Comparison of ENCODE assay signal across 1 cellular context in the genomic region with DNA sequence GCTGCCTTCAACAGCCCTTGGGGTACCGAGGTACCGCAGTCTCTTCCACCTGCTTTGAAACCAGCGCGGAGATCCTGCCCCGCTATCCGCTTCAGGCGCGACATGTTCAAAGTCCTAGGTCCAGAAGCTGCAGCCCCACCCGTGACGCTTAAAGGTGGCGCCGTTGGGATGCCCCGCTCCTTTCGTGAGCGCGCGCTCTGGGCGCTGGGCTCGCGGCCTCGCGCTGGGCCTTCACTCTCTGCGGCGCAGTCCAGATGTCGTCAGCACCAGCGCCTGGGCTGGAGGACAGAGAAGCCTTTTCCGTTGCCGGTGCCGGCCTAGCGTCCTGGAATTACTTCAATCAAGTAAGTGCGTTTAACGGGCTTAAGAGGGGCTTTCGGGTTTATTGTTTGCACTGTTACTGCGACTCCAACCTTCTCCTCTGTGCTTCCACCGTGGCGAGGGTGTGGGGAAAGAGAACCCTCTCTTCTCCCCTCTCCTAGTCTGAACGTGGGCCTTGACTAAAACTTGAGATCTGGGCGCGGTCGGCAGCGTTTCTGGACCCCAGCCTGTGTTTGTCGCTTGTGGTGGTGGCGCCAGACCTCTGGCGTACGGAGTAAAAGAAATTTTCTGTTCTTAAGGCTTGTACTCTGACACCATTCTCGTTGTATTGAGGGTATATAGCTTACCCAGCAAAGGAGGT.
TF ChIP-seq lines count a peak whose summit lies in the region.

A gene (minus strand): TSS at position 143 of the 682 bp plus-strand sequence. CDS start 39 bp downstream, at position 104.

TF ChIP-seq in GM12878, 131 proteins besides CTCF, POLR2A, EP300 and RAD21 (continued from another document and continues in another):
- TF ChIP-seq, protein P1, sequence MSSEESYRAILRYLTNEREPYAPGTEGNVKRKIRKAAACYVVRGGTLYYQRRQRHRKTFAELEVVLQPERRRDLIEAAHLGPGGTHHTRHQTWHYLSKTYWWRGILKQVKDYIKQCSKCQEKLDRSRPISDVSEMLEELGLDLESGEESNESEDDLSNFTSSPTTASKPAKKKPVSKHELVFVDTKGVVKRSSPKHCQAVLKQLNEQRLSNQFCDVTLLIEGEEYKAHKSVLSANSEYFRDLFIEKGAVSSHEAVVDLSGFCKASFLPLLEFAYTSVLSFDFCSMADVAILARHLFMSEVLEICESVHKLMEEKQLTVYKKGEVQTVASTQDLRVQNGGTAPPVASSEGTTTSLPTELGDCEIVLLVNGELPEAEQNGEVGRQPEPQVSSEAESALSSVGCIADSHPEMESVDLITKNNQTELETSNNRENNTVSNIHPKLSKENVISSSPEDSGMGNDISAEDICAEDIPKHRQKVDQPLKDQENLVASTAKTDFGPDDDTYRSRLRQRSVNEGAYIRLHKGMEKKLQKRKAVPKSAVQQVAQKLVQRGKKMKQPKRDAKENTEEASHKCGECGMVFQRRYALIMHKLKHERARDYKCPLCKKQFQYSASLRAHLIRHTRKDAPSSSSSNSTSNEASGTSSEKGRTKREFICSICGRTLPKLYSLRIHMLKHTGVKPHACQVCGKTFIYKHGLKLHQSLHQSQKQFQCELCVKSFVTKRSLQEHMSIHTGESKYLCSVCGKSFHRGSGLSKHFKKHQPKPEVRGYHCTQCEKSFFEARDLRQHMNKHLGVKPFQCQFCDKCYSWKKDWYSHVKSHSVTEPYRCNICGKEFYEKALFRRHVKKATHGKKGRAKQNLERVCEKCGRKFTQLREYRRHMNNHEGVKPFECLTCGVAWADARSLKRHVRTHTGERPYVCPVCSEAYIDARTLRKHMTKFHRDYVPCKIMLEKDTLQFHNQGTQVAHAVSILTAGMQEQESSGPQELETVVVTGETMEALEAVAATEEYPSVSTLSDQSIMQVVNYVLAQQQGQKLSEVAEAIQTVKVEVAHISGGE (CRISPR knock-in tag; IDR thresholded peaks at IDR 0.05): no peak
- TF ChIP-seq WRNIP1 (IDR thresholded peaks at IDR 0.05; ENCODE audit: borderline replicate concordance, low read depth, low read length): no peak
- TF ChIP-seq TBL1XR1 (IDR thresholded peaks at IDR 0.05; ENCODE audit: low read depth, low read length): no peak
- no peak for TF ChIP-seq YBX1 (IDR thresholded peaks at IDR 0.05)
- no peak for TF ChIP-seq ESRRA (IDR thresholded peaks at IDR 0.05; ENCODE audit: low read length)
- TF ChIP-seq SIN3A (IDR thresholded peaks at IDR 0.05; ENCODE audit: low read depth, low read length): peak; percentile 92
- TF ChIP-seq, protein P2, sequence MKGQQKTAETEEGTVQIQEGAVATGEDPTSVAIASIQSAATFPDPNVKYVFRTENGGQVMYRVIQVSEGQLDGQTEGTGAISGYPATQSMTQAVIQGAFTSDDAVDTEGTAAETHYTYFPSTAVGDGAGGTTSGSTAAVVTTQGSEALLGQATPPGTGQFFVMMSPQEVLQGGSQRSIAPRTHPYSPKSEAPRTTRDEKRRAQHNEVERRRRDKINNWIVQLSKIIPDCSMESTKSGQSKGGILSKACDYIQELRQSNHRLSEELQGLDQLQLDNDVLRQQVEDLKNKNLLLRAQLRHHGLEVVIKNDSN (IDR thresholded peaks at IDR 0.05; ENCODE audit: borderline replicate concordance, extremely low read length, insufficient read depth, low read depth, low read length): no peak
- no peak; the same call in 1 of the 2 replicates for TF ChIP-seq ZBED1 (IDR thresholded peaks at IDR 0.05; ENCODE audit: borderline replicate concordance)
- no peak for TF ChIP-seq RFX5 (IDR thresholded peaks at IDR 0.05; ENCODE audit: low read depth, low read length)
- no peak for TF ChIP-seq JUND (IDR thresholded peaks at IDR 0.05; ENCODE audit: low read depth, low read length)
- no peak for TF ChIP-seq SMC3 (IDR thresholded peaks at IDR 0.05; ENCODE audit: borderline replicate concordance, low read length)
- TF ChIP-seq EGR1 (IDR thresholded peaks at IDR 0.05; ENCODE audit: borderline replicate concordance in 1 of 2, low read depth in 2 of 2, low read length in 2 of 2): no peak
- no peak; the same call in 1 of the 2 replicates for TF ChIP-seq GATAD2B (conservative IDR thresholded peaks at IDR 0.05; ENCODE audit: low read depth)
- TF ChIP-seq, protein P3, sequence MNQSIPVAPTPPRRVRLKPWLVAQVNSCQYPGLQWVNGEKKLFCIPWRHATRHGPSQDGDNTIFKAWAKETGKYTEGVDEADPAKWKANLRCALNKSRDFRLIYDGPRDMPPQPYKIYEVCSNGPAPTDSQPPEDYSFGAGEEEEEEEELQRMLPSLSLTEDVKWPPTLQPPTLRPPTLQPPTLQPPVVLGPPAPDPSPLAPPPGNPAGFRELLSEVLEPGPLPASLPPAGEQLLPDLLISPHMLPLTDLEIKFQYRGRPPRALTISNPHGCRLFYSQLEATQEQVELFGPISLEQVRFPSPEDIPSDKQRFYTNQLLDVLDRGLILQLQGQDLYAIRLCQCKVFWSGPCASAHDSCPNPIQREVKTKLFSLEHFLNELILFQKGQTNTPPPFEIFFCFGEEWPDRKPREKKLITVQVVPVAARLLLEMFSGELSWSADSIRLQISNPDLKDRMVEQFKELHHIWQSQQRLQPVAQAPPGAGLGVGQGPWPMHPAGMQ (IDR thresholded peaks at IDR 0.05; ENCODE audit: borderline replicate concordance): peak; percentile 83
- TF ChIP-seq, protein P4, sequence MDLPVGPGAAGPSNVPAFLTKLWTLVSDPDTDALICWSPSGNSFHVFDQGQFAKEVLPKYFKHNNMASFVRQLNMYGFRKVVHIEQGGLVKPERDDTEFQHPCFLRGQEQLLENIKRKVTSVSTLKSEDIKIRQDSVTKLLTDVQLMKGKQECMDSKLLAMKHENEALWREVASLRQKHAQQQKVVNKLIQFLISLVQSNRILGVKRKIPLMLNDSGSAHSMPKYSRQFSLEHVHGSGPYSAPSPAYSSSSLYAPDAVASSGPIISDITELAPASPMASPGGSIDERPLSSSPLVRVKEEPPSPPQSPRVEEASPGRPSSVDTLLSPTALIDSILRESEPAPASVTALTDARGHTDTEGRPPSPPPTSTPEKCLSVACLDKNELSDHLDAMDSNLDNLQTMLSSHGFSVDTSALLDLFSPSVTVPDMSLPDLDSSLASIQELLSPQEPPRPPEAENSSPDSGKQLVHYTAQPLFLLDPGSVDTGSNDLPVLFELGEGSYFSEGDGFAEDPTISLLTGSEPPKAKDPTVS (IDR thresholded peaks at IDR 0.05; ENCODE audit: low read depth, low read length): no peak
- TF ChIP-seq YY1 (IDR thresholded peaks at IDR 0.05; ENCODE audit: low read depth, low read length): peak; percentile 76
- TF ChIP-seq MTA3 (IDR thresholded peaks at IDR 0.05; ENCODE audit: borderline replicate concordance, low read length): no peak
- TF ChIP-seq, protein P5, sequence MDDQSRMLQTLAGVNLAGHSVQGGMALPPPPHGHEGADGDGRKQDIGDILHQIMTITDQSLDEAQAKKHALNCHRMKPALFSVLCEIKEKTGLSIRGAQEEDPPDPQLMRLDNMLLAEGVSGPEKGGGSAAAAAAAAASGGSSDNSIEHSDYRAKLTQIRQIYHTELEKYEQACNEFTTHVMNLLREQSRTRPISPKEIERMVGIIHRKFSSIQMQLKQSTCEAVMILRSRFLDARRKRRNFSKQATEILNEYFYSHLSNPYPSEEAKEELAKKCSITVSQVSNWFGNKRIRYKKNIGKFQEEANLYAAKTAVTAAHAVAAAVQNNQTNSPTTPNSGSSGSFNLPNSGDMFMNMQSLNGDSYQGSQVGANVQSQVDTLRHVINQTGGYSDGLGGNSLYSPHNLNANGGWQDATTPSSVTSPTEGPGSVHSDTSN (IDR thresholded peaks at IDR 0.05; ENCODE audit: insufficient replicate concordance, low read depth, low read length): no peak
- TF ChIP-seq SIX5 (IDR thresholded peaks at IDR 0.05; ENCODE audit: low read depth, low read length, severe bottlenecking): peak; percentile 72
- no peak for TF ChIP-seq SUPT20H (IDR thresholded peaks at IDR 0.05; ENCODE audit: borderline replicate concordance, control insufficient read depth, low read depth, low read length)
- TF ChIP-seq, protein P6, sequence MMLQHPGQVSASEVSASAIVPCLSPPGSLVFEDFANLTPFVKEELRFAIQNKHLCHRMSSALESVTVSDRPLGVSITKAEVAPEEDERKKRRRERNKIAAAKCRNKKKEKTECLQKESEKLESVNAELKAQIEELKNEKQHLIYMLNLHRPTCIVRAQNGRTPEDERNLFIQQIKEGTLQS (IDR thresholded peaks at IDR 0.05; ENCODE audit: borderline replicate concordance, extremely low read depth, low read depth, low read length): peak; percentile 84; the same call in 1 of the 2 replicates
- TF ChIP-seq CREM (IDR thresholded peaks at IDR 0.05; ENCODE audit: low read depth): peak; percentile 100
- peak; percentile 91; the same call in 1 of the 2 replicates for TF ChIP-seq STAT1 (conservative IDR thresholded peaks at IDR 0.05)
- no peak for TF ChIP-seq MEF2A (IDR thresholded peaks at IDR 0.05; ENCODE audit: insufficient read depth, low read depth, low read length)
- TF ChIP-seq BRCA1 (IDR thresholded peaks at IDR 0.05; ENCODE audit: low read depth, low read length): no peak
- no peak for TF ChIP-seq NR2C2 (IDR thresholded peaks at IDR 0.05; ENCODE audit: borderline replicate concordance, control insufficient read depth, insufficient read length, low read depth)
- no peak for TF ChIP-seq ETV6 (conservative IDR thresholded peaks at IDR 0.05 in 1 of 2, IDR thresholded peaks at IDR 0.05 in 1 of 2; ENCODE audit: borderline replicate concordance in 1 of 2, low read depth in 1 of 2)
- TF ChIP-seq BACH1 (IDR thresholded peaks at IDR 0.05; ENCODE audit: borderline replicate concordance): 0 out of 2 replicates have a peak, but pooled peaks have one; percentile 29
- no peak; the same call in 2 of the 3 replicates for TF ChIP-seq POU2F2 (IDR thresholded peaks at IDR 0.05; ENCODE audit: borderline replicate concordance, low read depth, low read length)
- no peak for TF ChIP-seq PAX8 (IDR thresholded peaks at IDR 0.05)
- peak; percentile 24; the same call in 1 of the 2 replicates for TF ChIP-seq RUNX3 (IDR thresholded peaks at IDR 0.05; ENCODE audit: low read length)
- TF ChIP-seq, protein P7, sequence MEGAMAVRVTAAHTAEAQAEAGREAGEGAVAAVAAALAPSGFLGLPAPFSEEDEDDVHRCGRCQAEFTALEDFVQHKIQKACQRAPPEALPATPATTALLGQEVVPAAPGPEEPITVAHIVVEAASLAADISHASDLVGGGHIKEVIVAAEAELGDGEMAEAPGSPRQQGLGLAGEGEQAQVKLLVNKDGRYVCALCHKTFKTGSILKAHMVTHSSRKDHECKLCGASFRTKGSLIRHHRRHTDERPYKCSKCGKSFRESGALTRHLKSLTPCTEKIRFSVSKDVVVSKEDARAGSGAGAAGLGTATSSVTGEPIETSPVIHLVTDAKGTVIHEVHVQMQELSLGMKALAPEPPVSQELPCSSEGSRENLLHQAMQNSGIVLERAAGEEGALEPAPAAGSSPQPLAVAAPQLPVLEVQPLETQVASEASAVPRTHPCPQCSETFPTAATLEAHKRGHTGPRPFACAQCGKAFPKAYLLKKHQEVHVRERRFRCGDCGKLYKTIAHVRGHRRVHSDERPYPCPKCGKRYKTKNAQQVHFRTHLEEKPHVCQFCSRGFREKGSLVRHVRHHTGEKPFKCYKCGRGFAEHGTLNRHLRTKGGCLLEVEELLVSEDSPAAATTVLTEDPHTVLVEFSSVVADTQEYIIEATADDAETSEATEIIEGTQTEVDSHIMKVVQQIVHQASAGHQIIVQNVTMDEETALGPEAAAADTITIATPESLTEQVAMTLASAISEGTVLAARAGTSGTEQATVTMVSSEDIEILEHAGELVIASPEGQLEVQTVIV (IDR thresholded peaks at IDR 0.05; ENCODE audit: borderline replicate concordance, partially characterized antibody): no peak
- peak; percentile 73 for TF ChIP-seq KLF5 (IDR thresholded peaks at IDR 0.05; ENCODE audit: partially characterized antibody)
- TF ChIP-seq ZNF384 (IDR thresholded peaks at IDR 0.05; ENCODE audit: borderline replicate concordance, low read depth, low read length): no peak
- 0 out of 2 replicates have a peak, but pooled peaks have one; percentile 11 for TF ChIP-seq RBBP5 (conservative IDR thresholded peaks at IDR 0.05)
- TF ChIP-seq EZH2 (IDR thresholded peaks at IDR 0.05; ENCODE audit: borderline replicate concordance, control insufficient read depth, low read depth, low read length): no peak
- TF ChIP-seq PML (IDR thresholded peaks at IDR 0.05; ENCODE audit: low read length): peak; percentile 80
- TF ChIP-seq ZZZ3 (IDR thresholded peaks at IDR 0.05; ENCODE audit: control insufficient read depth, insufficient read length, low read depth): no peak
- TF ChIP-seq, protein P8, sequence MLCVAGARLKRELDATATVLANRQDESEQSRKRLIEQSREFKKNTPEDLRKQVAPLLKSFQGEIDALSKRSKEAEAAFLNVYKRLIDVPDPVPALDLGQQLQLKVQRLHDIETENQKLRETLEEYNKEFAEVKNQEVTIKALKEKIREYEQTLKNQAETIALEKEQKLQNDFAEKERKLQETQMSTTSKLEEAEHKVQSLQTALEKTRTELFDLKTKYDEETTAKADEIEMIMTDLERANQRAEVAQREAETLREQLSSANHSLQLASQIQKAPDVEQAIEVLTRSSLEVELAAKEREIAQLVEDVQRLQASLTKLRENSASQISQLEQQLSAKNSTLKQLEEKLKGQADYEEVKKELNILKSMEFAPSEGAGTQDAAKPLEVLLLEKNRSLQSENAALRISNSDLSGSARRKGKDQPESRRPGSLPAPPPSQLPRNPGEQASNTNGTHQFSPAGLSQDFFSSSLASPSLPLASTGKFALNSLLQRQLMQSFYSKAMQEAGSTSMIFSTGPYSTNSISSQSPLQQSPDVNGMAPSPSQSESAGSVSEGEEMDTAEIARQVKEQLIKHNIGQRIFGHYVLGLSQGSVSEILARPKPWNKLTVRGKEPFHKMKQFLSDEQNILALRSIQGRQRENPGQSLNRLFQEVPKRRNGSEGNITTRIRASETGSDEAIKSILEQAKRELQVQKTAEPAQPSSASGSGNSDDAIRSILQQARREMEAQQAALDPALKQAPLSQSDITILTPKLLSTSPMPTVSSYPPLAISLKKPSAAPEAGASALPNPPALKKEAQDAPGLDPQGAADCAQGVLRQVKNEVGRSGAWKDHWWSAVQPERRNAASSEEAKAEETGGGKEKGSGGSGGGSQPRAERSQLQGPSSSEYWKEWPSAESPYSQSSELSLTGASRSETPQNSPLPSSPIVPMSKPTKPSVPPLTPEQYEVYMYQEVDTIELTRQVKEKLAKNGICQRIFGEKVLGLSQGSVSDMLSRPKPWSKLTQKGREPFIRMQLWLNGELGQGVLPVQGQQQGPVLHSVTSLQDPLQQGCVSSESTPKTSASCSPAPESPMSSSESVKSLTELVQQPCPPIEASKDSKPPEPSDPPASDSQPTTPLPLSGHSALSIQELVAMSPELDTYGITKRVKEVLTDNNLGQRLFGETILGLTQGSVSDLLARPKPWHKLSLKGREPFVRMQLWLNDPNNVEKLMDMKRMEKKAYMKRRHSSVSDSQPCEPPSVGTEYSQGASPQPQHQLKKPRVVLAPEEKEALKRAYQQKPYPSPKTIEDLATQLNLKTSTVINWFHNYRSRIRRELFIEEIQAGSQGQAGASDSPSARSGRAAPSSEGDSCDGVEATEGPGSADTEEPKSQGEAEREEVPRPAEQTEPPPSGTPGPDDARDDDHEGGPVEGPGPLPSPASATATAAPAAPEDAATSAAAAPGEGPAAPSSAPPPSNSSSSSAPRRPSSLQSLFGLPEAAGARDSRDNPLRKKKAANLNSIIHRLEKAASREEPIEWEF (IDR thresholded peaks at IDR 0.05; ENCODE audit: insufficient replicate concordance, low read depth, low read length): no peak
